20 cellular contexts compared by ENCODE assay signal in the genomic region with DNA sequence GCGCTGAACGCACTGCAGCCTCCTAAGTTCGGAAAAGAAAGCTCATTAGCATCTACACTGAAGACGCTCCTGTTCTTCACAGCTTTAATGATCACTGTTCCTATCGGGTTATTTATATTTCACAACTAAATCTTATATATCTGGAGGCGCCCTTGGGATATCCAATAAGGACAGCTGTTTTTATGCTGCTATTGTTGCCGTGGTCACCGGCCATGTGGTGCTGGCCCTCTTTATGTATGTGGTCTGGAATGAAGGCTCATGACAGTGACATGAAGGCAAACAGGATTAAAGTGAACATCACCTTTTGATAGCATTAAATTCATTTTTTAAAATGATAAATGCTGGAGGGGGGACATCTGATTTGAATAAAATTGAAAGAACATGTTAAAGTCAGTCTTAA. TPM values are rescaled to one million over a fixed set of nuclear protein-coding genes. Genes with fewer than 3 reads are reported as not detected.
DNase-seq lines count a peak whose midpoint lies in the region; TF ChIP-seq lines count a peak whose summit lies in the region.
"Had no signal": no experiment of that assay in that cellular context is flagged by ENCODE, and none has a peak within 500 bp of the region (broad histone marks: within the 10 kb centered on the region; RNA-seq: fewer than 3 reads in every experiment).

No MANE protein-coding gene starts in this region.

- H3K79me2 ChIP-seq in SK-N-SH (ENCODE audit: insufficient read depth), result peaks cover 24% of the 10 kb centered on the region; the same call in 1 of the 2 replicates

- no peaks in the 10 kb centered on the region for H3K9me3 ChIP-seq in SK-N-SH
- no peaks in the 10 kb centered on the region for H3K9me3 ChIP-seq in spleen
- H3K9me3 ChIP-seq: A549, BLaER1 had no signal

- H3K4me1 ChIP-seq in SK-N-SH (ENCODE audit: control insufficient read depth in 1 of 2, insufficient read depth in 2 of 2, low read depth in 1 of 2, low read length in 1 of 2) (peaks cover 10 to 31% of the 10 kb centered on the region in 2 experiments; a peak in 3 of 4 replicates), spleen (peaks cover 0 to 77% (median 23%) of the 10 kb centered on the region in 6 donors)
- H3K4me1 ChIP-seq: BLaER1 had no signal

- no peak overlapping the region for H3K4me3 ChIP-seq in SK-N-SH (ENCODE audit: low read depth in 2 of 2, low read length in 1 of 2)
- no peak overlapping the region for H3K4me3 ChIP-seq in spleen
- H3K4me3 ChIP-seq: A549, BLaER1, GM12878 had no signal

- intact Hi-C loops in posterior vena cava (cut with DNase I), result no loop called here
- intact Hi-C loops in spleen (cut with DNase I; ENCODE audit: low total_unique reads), result no loop called here

- CTCF ChIA-PET in SK-N-SH (lab: Yijun Ruan, JAX), result interaction anchor here (0.9 to 3.7 kb wide), 2 partner anchors 71 to 826 kb away, joined by 3 to 19 read pairs; no protein-coding TSS in a partner anchor

- H2AFZ ChIP-seq in SK-N-SH (ENCODE audit: low read depth), result no peak overlapping the region

- no peak overlapping the region for H3K9ac ChIP-seq in SK-N-SH
- H3K9ac ChIP-seq: BLaER1 had no signal

- H3K27ac ChIP-seq in SK-N-SH (ENCODE audit: low read depth in 2 of 2, low read length in 1 of 2) (peak overlapping the region in 1 of 2 experiments; percentile 13; a peak in 1 of 4 replicates), spleen (no peak overlapping the region)
- H3K27ac ChIP-seq: 22Rv1, BLaER1 had no signal

- no peaks in the 10 kb centered on the region for H4K20me1 ChIP-seq in SK-N-SH (ENCODE audit: insufficient read depth)
- H4K20me1 ChIP-seq: BLaER1 had no signal

- no peaks in the 10 kb centered on the region for H3K27me3 ChIP-seq in SK-N-SH (ENCODE audit: insufficient read depth)
- no peaks in the 10 kb centered on the region for H3K27me3 ChIP-seq in spleen (replicated peaks in 1 of 7)
- H3K27me3 ChIP-seq: BLaER1 had no signal

- POLR2A ChIA-PET in SK-N-SH (lab: Yijun Ruan, JAX), result interaction anchor here (2.6 kb wide), 1 partner anchor 9 kb away, joined by 12 read pairs; a partner anchor contains a TSS

- H3K9me2 ChIP-seq in SK-N-SH, result no peaks in the 10 kb centered on the region

- DNase-seq in NCI-H82 (lab: John Stamatoyannopoulos, UW) (peak; percentile 48), NCI-H82 treated with DMSO at 0.1 percent for 48 hours (lab: John Stamatoyannopoulos, UW; ENCODE audit: unreplicated experiment) (no peak), SK-N-SH (peak; percentile 76), erythroblast (lab: John Stamatoyannopoulos, UW) (peak; percentile 45 to 52), posterior vena cava (ENCODE audit: low spot score) (peak; percentile 62), NCI-H1417 (lab: John Stamatoyannopoulos, UW) (no peak), COLO829 (ENCODE audit: low spot score) (no peak), spleen (no peak)
- DNase-seq: AML-193; CD4-positive, alpha-beta memory T cell; COR-L47; DMS 273 treated with DMSO at 0.1 percent for 48 hours; DMS53; DND-41; EL; H9 had no signal

- no peak overlapping the region for H3K4me2 ChIP-seq in SK-N-SH
- H3K4me2 ChIP-seq: A549, BLaER1 had no signal

- no peak for TF ChIP-seq EP300 in SK-N-SH (IDR thresholded peaks at IDR 0.05; ENCODE audit: borderline replicate concordance in 1 of 2, low read depth in 1 of 2, low read length in 1 of 2)

- WGBS in SK-N-SH (ENCODE audit: low lambda C conversion rate), result 83% methylated on average over 8 of the region's 8 CpGs
- 92 to 96% (median 95%) methylated on average over 8 of the region's 8 CpGs for WGBS in spleen, 5 donors

- TF ChIP-seq POLR2A in erythroblast (IDR thresholded peaks at IDR 0.05; ENCODE audit: low read length) (no peak), spleen (IDR thresholded peaks at IDR 0.05) (no peak)

- no peak for TF ChIP-seq RAD21 in SK-N-SH (IDR thresholded peaks at IDR 0.05; ENCODE audit: low read length)

- H3F3A ChIP-seq in SK-N-SH (replicated peaks; ENCODE audit: insufficient read depth), result no peaks in the 10 kb centered on the region

- TF ChIP-seq CTCF in SK-N-SH (IDR thresholded peaks at IDR 0.05) (no peak), spleen (IDR thresholded peaks at IDR 0.05 in 8 of 11, conservative IDR thresholded peaks at IDR 0.05 in 3 of 11) (no peak)

- H3K36me3 ChIP-seq in SK-N-SH (replicated peaks in 1 of 2; ENCODE audit: control insufficient read depth in 1 of 2, insufficient read depth in 2 of 2, low read length in 1 of 2) (peaks cover 13 to 20% of the 10 kb centered on the region in 2 experiments), spleen (peaks cover 0 to 15% (median 10%) of the 10 kb centered on the region in 6 donors)
- H3K36me3 ChIP-seq: BLaER1 had no signal

TF ChIP-seq in SK-N-SH, 30 proteins besides CTCF, POLR2A, EP300 and RAD21:
- TF ChIP-seq RFX5 (IDR thresholded peaks at IDR 0.05; ENCODE audit: low read length), result peak; percentile 72
- no peak for TF ChIP-seq FOXM1 (IDR thresholded peaks at IDR 0.05; ENCODE audit: low read depth)
- TF ChIP-seq MXI1 (IDR thresholded peaks at IDR 0.05; ENCODE audit: low read depth, low read length), result peak; percentile 96

RNA-seq across cellular contexts. Expression of a gene that starts 8.8 kb away (rescaled TPM):
- polyA plus RNA-seq in SK-N-SH (2012; rRNA removed) (111 and 123 TPM in 2 replicates), spleen (100 to 1,000 TPM in 1 of 3 donors, 10 to 100 TPM in 2; 58.0 to 123 (median 83.7) TPM)
- polyA plus RNA-seq in SK-N-SH (2012; cell fraction: cytosol; rRNA removed), result 139 and 156 TPM in 2 replicates
- polyA plus RNA-seq in SK-N-SH (2012; cell fraction: nucleus; rRNA removed), result 51.7 and 55.2 TPM in 2 replicates
- total RNA-seq in posterior vena cava (10 to 100 TPM; 54.2 to 63.0 TPM), spleen (100 to 1,000 TPM in 5 of 7 donors, 10 to 100 TPM in 2; 72.1 to 164 (median 116) TPM)

RNA-seq across cellular contexts. Expression of a gene that starts 38.0 kb away (rescaled TPM):
- polyA plus RNA-seq in SK-N-SH (2012; rRNA removed) (42.8 and 66.3 TPM in 2 replicates), spleen (10 to 100 TPM; 48.3 to 76.6 (median 50.0) TPM)
- 56.6 and 60.1 TPM in 2 replicates for polyA plus RNA-seq in SK-N-SH (2012; cell fraction: cytosol; rRNA removed)
- polyA plus RNA-seq in SK-N-SH (2012; cell fraction: nucleus; rRNA removed), result 90.7 and 145 TPM in 2 replicates
- total RNA-seq in posterior vena cava (10 to 100 TPM; 29.0 to 29.6 TPM), spleen (100 to 1,000 TPM in 1 of 7 donors, 10 to 100 TPM in 6; 51.2 to 102 (median 71.6) TPM)

Comparison
In these comparisons a context has a peak if more than half of its experiments do, and no peak if none do; other contexts are left out.
1. DNase-seq: peak in NCI-H82 (single experiment), SK-N-SH (single experiment), erythroblast (2 of 2) and posterior vena cava (single experiment); none in NCI-H82 treated with DMSO at 0.1 percent for 48 hours (single experiment), NCI-H1417 (0 of 3), COLO829 (single experiment) and spleen (single experiment).